Comparison of ENCODE assay signal across 17 cellular contexts in genomic region chr1:34843392-34844251, GRCh38. TPM values are rescaled to one million over a fixed set of nuclear protein-coding genes. Genes with fewer than 3 reads are reported as not detected.
A peak's percentile ranks its signal among the peaks of the same experiment; 100 is the strongest.
DNase-seq lines count a peak whose midpoint lies in the region; ATAC-seq, FAIRE-seq and TF ChIP-seq lines count a peak whose summit lies in the region.
"Had no signal": no experiment of that assay in that cellular context is flagged by ENCODE, and none has a peak within 500 bp of the region (broad histone marks: within the 10 kb centered on the region; RNA-seq: fewer than 3 reads in every experiment).

No MANE protein-coding gene starts in this region.

- TSS peak; percentile 94 for BruUV-seq in endothelial cell of umbilical vein (replicated peaks; lab: Mats Ljungman, UMichigan)

- no peaks in the 10 kb centered on the region for H3K9me1 ChIP-seq in endothelial cell of umbilical vein (replicated peaks; ENCODE audit: control insufficient read depth, extremely low read depth, insufficient read depth, low read length)

- H3K4me3 Mint-ChIP-seq in natural killer cell treated with Interleukin-12 subunit alpha and Interleukin-12 subunit beta and Interleukin-15 and Interleukin-18, amount 100 ng/mL, for 72 hours: peak overlapping the region; percentile 72
- H3K4me3 Mint-ChIP-seq: memory B cell had no signal

- no peaks in the 10 kb centered on the region for H3K27me3 Mint-ChIP-seq in natural killer cell treated with Interleukin-12 subunit alpha and Interleukin-12 subunit beta and Interleukin-15 and Interleukin-18, amount 100 ng/mL, for 72 hours
- H3K27me3 Mint-ChIP-seq: memory B cell had no signal

- no peak overlapping the region for H3K4me3 ChIP-seq in NT2/D1 (ENCODE audit: insufficient read length, low read depth)
- peak overlapping the region in 1 of 3 experiments; percentile 12 for H3K4me3 ChIP-seq in endothelial cell of umbilical vein (replicated peaks in 1 of 3; ENCODE audit: insufficient read depth in 1 of 3, low read depth in 1 of 3, low read length in 3 of 3)
- H3K4me3 ChIP-seq: ovary, uterus had no signal

- intact Hi-C loops in endothelial cell of umbilical vein (cut with micrococcal nuclease): loop anchor here (1.0 kb wide), 3 partner anchors 8 to 18 kb away; no protein-coding TSS in a partner anchor

- H3K4me1 Mint-ChIP-seq in natural killer cell treated with Interleukin-12 subunit alpha and Interleukin-12 subunit beta and Interleukin-15 and Interleukin-18, amount 100 ng/mL, for 72 hours (ENCODE audit: low read depth in 2 of 2): peaks cover 19 to 26% of the 10 kb centered on the region in 2 donors

- H2AFZ ChIP-seq in endothelial cell of umbilical vein (ENCODE audit: low read depth, low read length): no peak overlapping the region

- no peak for ATAC-seq in natural killer cell treated with Interleukin-12 subunit alpha and Interleukin-12 subunit beta and Interleukin-15 and Interleukin-18, amount 100 ng/mL, for 72 hours
- ATAC-seq: Panc1 had no signal

- DNase-seq in COLO668 (lab: John Stamatoyannopoulos, UW; ENCODE audit: unreplicated experiment): peak; percentile 68
- DNase-seq in NT2/D1 (ENCODE audit: low read depth, low spot score): peak; percentile 43
- peak; percentile 84 for DNase-seq in endothelial cell of umbilical vein (ENCODE audit: low read depth, low spot score)
- no peak for DNase-seq in natural killer cell treated with Interleukin-12 subunit alpha and Interleukin-12 subunit beta and Interleukin-15 and Interleukin-18, amount 100 ng/mL, for 72 hours (ENCODE audit: low spot score)
- DNase-seq in activated CD4-positive, alpha-beta T cell treated with anti-CD3 and anti-CD28 coated beads for 1 hour: no peak
- DNase-seq in SW 1271 (lab: John Stamatoyannopoulos, UW): no peak
- DNase-seq in HEK293T (ENCODE audit: extremely low spot score): no peak
- DNase-seq in NCI-H345 treated with DMSO at 0.1 percent for 48 hours (lab: John Stamatoyannopoulos, UW; ENCODE audit: unreplicated experiment): no peak
- DNase-seq: activated CD4-positive, alpha-beta T cell treated with anti-CD3 and anti-CD28 coated beads, Interleukin-2, amount 50 U/mL, for 48 hours; DMS53; NCI-H1694; NCI-H524 treated with DMSO at 0.1 percent for 48 hours; uterus had no signal

- peak overlapping the region; percentile 73 for H3K27ac ChIP-seq in endothelial cell of umbilical vein (ENCODE audit: insufficient read depth, low read depth, low read length)
- H3K27ac ChIP-seq: epithelial cell of prostate, ovary had no signal

- no peak for TF ChIP-seq CTCF in endothelial cell of umbilical vein (IDR thresholded peaks at IDR 0.05; ENCODE audit: extremely low read depth in 1 of 2, insufficient read depth in 1 of 2, low read depth in 1 of 2, low read length in 2 of 2)

- peaks cover 29% of the 10 kb centered on the region for H3K27me3 ChIP-seq in NT2/D1 (ENCODE audit: insufficient read depth, insufficient read length)
- no peaks in the 10 kb centered on the region for H3K27me3 ChIP-seq in endothelial cell of umbilical vein (ENCODE audit: control insufficient read depth in 2 of 2, insufficient read depth in 2 of 2, low read length in 2 of 2)
- H3K27me3 ChIP-seq: ovary, uterus had no signal

- no peaks in the 10 kb centered on the region for H3K79me2 ChIP-seq in endothelial cell of umbilical vein (ENCODE audit: control insufficient read depth, insufficient read depth, low read length)

- H3K9me3 Mint-ChIP-seq in natural killer cell treated with Interleukin-12 subunit alpha and Interleukin-12 subunit beta and Interleukin-15 and Interleukin-18, amount 100 ng/mL, for 72 hours: no peaks in the 10 kb centered on the region
- H3K9me3 Mint-ChIP-seq: memory B cell had no signal

- no peaks in the 10 kb centered on the region for H4K20me1 ChIP-seq in endothelial cell of umbilical vein (replicated peaks; ENCODE audit: control insufficient read depth, extremely low read depth, insufficient read depth, low read length)

- POLR2A ChIA-PET in endothelial cell of umbilical vein (lab: Charles Lee): no interaction called here
- POLR2A ChIA-PET in HEK293T (lab: Yijun Ruan, JAX): interaction anchor here (1.2 kb wide), 1 partner anchor 9 kb away, joined by 3 read pairs; no protein-coding TSS in a partner anchor

- H3K9ac ChIP-seq in NT2/D1 (ENCODE audit: insufficient read length, low read depth): no peak overlapping the region
- peak overlapping the region; percentile 10 for H3K9ac ChIP-seq in endothelial cell of umbilical vein (replicated peaks; ENCODE audit: extremely low read depth, insufficient read depth, low read length)

- H3K27ac Mint-ChIP-seq in natural killer cell treated with Interleukin-12 subunit alpha and Interleukin-12 subunit beta and Interleukin-15 and Interleukin-18, amount 100 ng/mL, for 72 hours: peak overlapping the region; percentile 84 to 91
- H3K27ac Mint-ChIP-seq: memory B cell had no signal

- peaks cover 4% of the 10 kb centered on the region for H3K36me3 Mint-ChIP-seq in natural killer cell treated with Interleukin-12 subunit alpha and Interleukin-12 subunit beta and Interleukin-15 and Interleukin-18, amount 100 ng/mL, for 72 hours

- H3K4me1 ChIP-seq in NT2/D1 (ENCODE audit: insufficient read depth, insufficient read length) (peaks cover 21% of the 10 kb centered on the region), endothelial cell of umbilical vein (ENCODE audit: control insufficient read depth, extremely low read depth, insufficient read depth, low read length) (peaks cover 30% of the 10 kb centered on the region)
- H3K4me1 ChIP-seq: uterus had no signal

- dilution Hi-C loops in endothelial cell of umbilical vein (cut with MboI; ENCODE audit: extremely low pct_ligation_motif_present, low sequenced_read_pairs): no loop called here

- no peaks in the 10 kb centered on the region for H3K9me3 ChIP-seq in NT2/D1 (ENCODE audit: insufficient read depth, low read length)
- no peaks in the 10 kb centered on the region for H3K9me3 ChIP-seq in endothelial cell of umbilical vein (replicated peaks; ENCODE audit: control insufficient read depth, insufficient read depth, low read length)
- H3K9me3 ChIP-seq: ovary, uterus had no signal

- no peak for FAIRE-seq in endothelial cell of umbilical vein (lab: Jason Lieb, UNC)

- TF ChIP-seq POLR2A in endothelial cell of umbilical vein (IDR thresholded peaks at IDR 0.05; ENCODE audit: low read depth, low read length): no peak

- H3K36me3 ChIP-seq in NT2/D1 (ENCODE audit: insufficient read depth, insufficient read length, low read length) (peaks cover 1% of the 10 kb centered on the region), endothelial cell of umbilical vein (ENCODE audit: control insufficient read depth in 2 of 2, extremely low read depth in 1 of 2, insufficient read depth in 2 of 2, low read length in 2 of 2) (no peaks in the 10 kb centered on the region)
- H3K36me3 ChIP-seq: ovary, uterus had no signal

- CTCF ChIA-PET in endothelial cell of umbilical vein (lab: Charles Lee): interaction anchor here (1.5 to 3.7 kb wide), 4 partner anchors 9 to 57 kb away, joined by 7 to 49 read pairs (median 9); partner anchors contain the start of gene SMIM12
- CTCF ChIA-PET in HEK293T (lab: Yijun Ruan, JAX): interaction anchor here (1.6 kb wide), 1 partner anchor 9 kb away, joined by 7 read pairs; no protein-coding TSS in a partner anchor

- peak overlapping the region; percentile 48 for H3K4me2 ChIP-seq in endothelial cell of umbilical vein (ENCODE audit: insufficient read depth, low read length)

TF ChIP-seq in endothelial cell of umbilical vein, 7 proteins besides CTCF, POLR2A, EP300 and RAD21:
- no peak for TF ChIP-seq JUN (IDR thresholded peaks at IDR 0.05; ENCODE audit: borderline replicate concordance, insufficient read depth, insufficient read length, low read depth)
- no peak for TF ChIP-seq POLR2AphosphoS5 (IDR thresholded peaks at IDR 0.05; ENCODE audit: insufficient read depth, low read depth, low read length)
- TF ChIP-seq GATA2 (IDR thresholded peaks at IDR 0.05; ENCODE audit: insufficient read depth, insufficient read length, low read depth, low read length): peak; percentile 60
- no peak for TF ChIP-seq MYC (IDR thresholded peaks at IDR 0.05; ENCODE audit: low read depth, low read length)

TF ChIP-seq in HEK293T, 16 proteins besides CTCF, POLR2A, EP300 and RAD21 (continues in another document):
- no peak for TF ChIP-seq NFRKB (IDR thresholded peaks at IDR 0.05)
- TF ChIP-seq SUZ12 (IDR thresholded peaks at IDR 0.05): no peak
- TF ChIP-seq ARNT (IDR thresholded peaks at IDR 0.05): no peak
- TF ChIP-seq CTBP1 (IDR thresholded peaks at IDR 0.05; ENCODE audit: borderline replicate concordance): no peak
- TF ChIP-seq ZNF384 (IDR thresholded peaks at IDR 0.05): no peak
- no peak for TF ChIP-seq HDGF (IDR thresholded peaks at IDR 0.05; ENCODE audit: borderline replicate concordance)
- no peak for TF ChIP-seq TARDBP (IDR thresholded peaks at IDR 0.05)
- no peak for TF ChIP-seq ELF4 (IDR thresholded peaks at IDR 0.05)
- no peak for TF ChIP-seq FOXM1 (IDR thresholded peaks at IDR 0.05; ENCODE audit: borderline replicate concordance)

RNA-seq across cellular contexts. Expression of gene SMIM12, which starts 15.9 kb away (rescaled TPM):
- 54.7 and 66.2 TPM in 2 replicates for total RNA-seq in endothelial cell of umbilical vein
- polyA plus RNA-seq in endothelial cell of umbilical vein: 85.9 TPM in 2 replicates
- polyA plus RNA-seq in endothelial cell of umbilical vein (2011; cell fraction: cytosol; rRNA removed): 76.3 and 87.7 TPM in 2 replicates
- polyA plus RNA-seq in endothelial cell of umbilical vein (2011; cell fraction: nucleus; rRNA removed): 37.8 and 40.8 TPM in 2 replicates
- polyA plus RNA-seq in endothelial cell of umbilical vein (2012): 49.5 and 57.3 TPM in 2 replicates
- 47.4 and 52.7 TPM in 2 replicates for polyA minus RNA-seq in endothelial cell of umbilical vein
- polyA minus RNA-seq in endothelial cell of umbilical vein (2011; cell fraction: cytosol; rRNA and poly(A)+ RNA removed): 20.1 TPM
- 19.8 and 21.2 TPM in 2 replicates for polyA minus RNA-seq in endothelial cell of umbilical vein (2011; cell fraction: nucleus; rRNA and poly(A)+ RNA removed)
- total RNA-seq in natural killer cell treated with Interleukin-12 subunit alpha and Interleukin-12 subunit beta and Interleukin-15 and Interleukin-18, amount 100 ng/mL, for 72 hours: 10 to 100 TPM; 64.4 to 72.7 TPM

RNA-seq across cellular contexts. Expression of gene GJA4, which starts 50.8 kb away (rescaled TPM):
- 22.1 TPM in 2 replicates for total RNA-seq in endothelial cell of umbilical vein
- polyA plus RNA-seq in endothelial cell of umbilical vein: 175 and 265 TPM in 2 replicates
- polyA plus RNA-seq in endothelial cell of umbilical vein (2011; cell fraction: cytosol; rRNA removed): 56.7 and 70.5 TPM in 2 replicates
- 21.7 and 27.7 TPM in 2 replicates for polyA plus RNA-seq in endothelial cell of umbilical vein (2011; cell fraction: nucleus; rRNA removed)
- polyA plus RNA-seq in endothelial cell of umbilical vein (2012): 3.1 and 3.6 TPM in 2 replicates
- 84.2 and 89.6 TPM in 2 replicates for polyA minus RNA-seq in endothelial cell of umbilical vein
- polyA minus RNA-seq in endothelial cell of umbilical vein (2011; cell fraction: cytosol; rRNA and poly(A)+ RNA removed): not detected
- polyA minus RNA-seq in endothelial cell of umbilical vein (2011; cell fraction: nucleus; rRNA and poly(A)+ RNA removed): 15.0 and 19.9 TPM in 2 replicates
- 1 to 10 TPM in 1 of 2 donors, under 1 TPM in 1; 0.86 to 5.9 TPM for total RNA-seq in natural killer cell treated with Interleukin-12 subunit alpha and Interleukin-12 subunit beta and Interleukin-15 and Interleukin-18, amount 100 ng/mL, for 72 hours

Comparison
In these comparisons a context has a peak if more than half of its experiments do, and no peak if none do; other contexts are left out.
1. DNase-seq: peak in COLO668 (single experiment), NT2/D1 (single experiment) and endothelial cell of umbilical vein (single experiment); none in natural killer cell treated with Interleukin-12 subunit alpha and Interleukin-12 subunit beta and Interleukin-15 and Interleukin-18, amount 100 ng/mL, for 72 hours (single experiment), activated CD4-positive, alpha-beta T cell treated with anti-CD3 and anti-CD28 coated beads for 1 hour (single experiment), SW 1271 (0 of 2), HEK293T (single experiment) and NCI-H345 treated with DMSO at 0.1 percent for 48 hours (single experiment).